8 cellular contexts compared by ENCODE assay signal in the genomic region with DNA sequence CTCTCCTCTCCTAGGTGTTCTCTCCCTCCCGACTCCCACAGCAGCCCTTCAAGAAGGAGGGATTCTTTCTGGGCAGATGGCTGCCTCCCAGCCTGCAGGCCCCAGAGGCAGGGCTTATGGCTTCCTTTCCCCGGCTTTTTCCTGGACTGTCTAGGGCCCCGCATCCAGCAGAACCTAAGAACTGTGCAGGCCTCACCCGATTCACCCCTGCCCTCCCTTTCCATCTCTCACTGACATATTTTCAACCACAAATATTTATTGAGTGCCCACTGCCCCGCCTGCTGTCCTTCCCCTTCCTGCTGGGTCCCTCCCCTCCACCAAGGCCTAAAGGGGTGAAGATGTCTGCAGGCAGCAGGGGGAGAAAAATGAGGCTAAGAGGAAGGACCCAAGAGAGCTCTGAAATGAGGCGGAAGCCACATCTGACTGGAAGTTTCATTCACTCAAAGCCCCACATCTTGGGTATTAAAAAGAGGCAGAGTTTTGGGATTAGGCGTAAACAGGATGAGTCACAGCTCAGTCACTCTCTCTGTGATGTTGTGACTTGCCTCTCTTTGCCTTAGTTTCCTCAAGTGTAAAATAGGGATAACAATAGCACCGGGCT. TPM values are rescaled to one million over a fixed set of nuclear protein-coding genes. Genes with fewer than 3 reads are reported as not detected.
DNase-seq lines count a peak whose midpoint lies in the region; ATAC-seq and TF ChIP-seq lines count a peak whose summit lies in the region.

No MANE protein-coding gene starts in this region.

- peak overlapping the region; percentile 71 for H3K9ac ChIP-seq in IMR-90 (ENCODE audit: low read depth, low read length)

- no peaks in the 10 kb centered on the region; a peak in 1 of 4 replicates for H3K79me1 ChIP-seq in IMR-90 (ENCODE audit: low read depth in 1 of 2, low read length in 2 of 2)

- peak overlapping the region; percentile 94 for H2BK120ac ChIP-seq in IMR-90 (ENCODE audit: low read depth, low read length)

- H2BK15ac ChIP-seq in IMR-90 (ENCODE audit: low read depth, low read length) = peak overlapping the region; percentile 67; the same call in 2 of the 3 replicates

- CTCF ChIA-PET in IMR-90 (lab: Yijun Ruan, JAX) = interaction anchor here (0.7 to 0.8 kb wide), 3 partner anchors 9 to 917 kb away, joined by 3 to 9 read pairs (median 4); no protein-coding TSS in a partner anchor

- 29% methylated on average over 1 of the region's 8 CpGs; no CpG with 5 or more reads in 1 of the 2 experiments for WGBS in IMR-90 (ENCODE audit: extremely low coverage in 2 of 2, insufficient read length in 1 of 2), 2 experiments

- H4K20me1 ChIP-seq in IMR-90 (ENCODE audit: insufficient read depth, low read length) = no peaks in the 10 kb centered on the region

- peak overlapping the region; percentile 87 to 89 for H4K8ac ChIP-seq in IMR-90 (ENCODE audit: low read depth in 2 of 2, low read length in 2 of 2)

- DNase-seq in Caki2 (ENCODE audit: low read depth) (peak; percentile 94), IMR-90 (peak; percentile 69), SJSA1 (ENCODE audit: low read depth in 1 of 2, low spot score in 2 of 2) (peak; percentile 86 to 93), fibroblast of gingiva (ENCODE audit: low read depth) (peak; percentile 88), sciatic nerve (ENCODE audit: low spot score) (no peak), coronary artery (ENCODE audit: low spot score) (no peak), OCI-M2 (lab: John Stamatoyannopoulos, UW; ENCODE audit: unreplicated experiment) (no peak), activated gamma-delta T cell (lab: John Stamatoyannopoulos, UW) (no peak)

- H3K23ac ChIP-seq in IMR-90 (ENCODE audit: low read depth, low read length) = peak overlapping the region; percentile 71

- in situ Hi-C loops in Caki2 (cut with HindIII; ENCODE audit: low pct_unique_long_range_greater_than_20kb, low sequenced_read_pairs) = no loop called here
- in situ Hi-C loops in IMR-90 (cut with MboI; ENCODE audit: low sequenced_read_pairs) = loop anchor here (5.0 kb wide), 1 partner anchor 35 kb away; no protein-coding TSS in a partner anchor

- peak overlapping the region; percentile 50 for H2AK9ac ChIP-seq in IMR-90 (replicated peaks; ENCODE audit: low read depth, low read length, poor library complexity)

- peak overlapping the region; percentile 87 for H2AFZ ChIP-seq in IMR-90 (replicated peaks; ENCODE audit: low read length, poor library complexity)

- dilution Hi-C loops in IMR-90 (cut with HindIII; ENCODE audit: low sequenced_read_pairs, unreplicated experiment) = no loop called here

- H2BK5ac ChIP-seq in IMR-90 (ENCODE audit: low read depth, low read length, poor library complexity, severe bottlenecking) = peak overlapping the region; percentile 89

- TF ChIP-seq POLR2A in IMR-90 (IDR thresholded peaks at IDR 0.05; ENCODE audit: low read depth, low read length) = no peak

- H3K27ac ChIP-seq in IMR-90 (ENCODE audit: insufficient read depth, low read length) (peak overlapping the region; percentile 92), SJSA1 (peak overlapping the region; percentile 67), coronary artery (peak overlapping the region in 1 of 2 donors; percentile 85)

- POLR2A ChIA-PET in IMR-90 (lab: Charles Lee; ENCODE audit: unreplicated experiment) = interaction anchor here (0.6 to 0.9 kb wide), 3 partner anchors 37 to 162 kb away, joined by 3 to 8 read pairs (median 4); a partner anchor contains a TSS

- intact Hi-C loops in IMR-90 (cut with micrococcal nuclease) (loop anchor here (2.0 kb wide), 1 partner anchor 36 kb away; no protein-coding TSS in a partner anchor), sciatic nerve (cut with DNase I) (no loop called here)

- H4K91ac ChIP-seq in IMR-90 (ENCODE audit: insufficient read depth, low read depth, low read length) = peak overlapping the region; percentile 93

- H3K9me3 ChIP-seq in IMR-90 (ENCODE audit: control insufficient read depth, insufficient read depth, low read length) (no peaks in the 10 kb centered on the region), SJSA1 (replicated peaks) (no peaks in the 10 kb centered on the region)

- peak overlapping the region; percentile 96 for H4K5ac ChIP-seq in IMR-90 (ENCODE audit: low read depth, low read length)

- H3K14ac ChIP-seq in IMR-90 (replicated peaks; ENCODE audit: low read depth, low read length) = peak overlapping the region; percentile 88

- no TSS peak for BruUV-seq in IMR-90 (replicated peaks; lab: Mats Ljungman, UMichigan)

- peak overlapping the region; percentile 83 for H2BK20ac ChIP-seq in IMR-90 (ENCODE audit: low read depth, low read length)

- H3K27me3 ChIP-seq in IMR-90 (ENCODE audit: control insufficient read depth, insufficient read depth, low read length) (no peaks in the 10 kb centered on the region), SJSA1 (replicated peaks) (no peaks in the 10 kb centered on the region)

- peaks cover 33% of the 10 kb centered on the region for H3K4me1 ChIP-seq in IMR-90 (ENCODE audit: control insufficient read depth, insufficient read depth, low read length)
- peaks cover 53% of the 10 kb centered on the region for H3K4me1 ChIP-seq in SJSA1 (replicated peaks)

- H3K18ac ChIP-seq in IMR-90 (ENCODE audit: low read depth, low read length) = peak overlapping the region; percentile 91

- H3K9me1 ChIP-seq in IMR-90 (ENCODE audit: insufficient read depth, low read length) = peaks cover 20% of the 10 kb centered on the region

- H3K36me3 ChIP-seq in IMR-90 (ENCODE audit: control insufficient read depth, insufficient read depth, low read length) (no peaks in the 10 kb centered on the region), SJSA1 (no peaks in the 10 kb centered on the region)

- peak overlapping the region; percentile 89 for H3K4ac ChIP-seq in IMR-90 (ENCODE audit: low read depth, low read length)

- H2AK5ac ChIP-seq in IMR-90 (ENCODE audit: low read depth, low read length) = peak overlapping the region; percentile 95; the same call in 1 of the 2 replicates

- peak; percentile 83 for ATAC-seq in IMR-90 (ENCODE audit: low read depth)
- peak; percentile 56 for ATAC-seq in sciatic nerve

- H3K56ac ChIP-seq in IMR-90 (ENCODE audit: extremely low read depth, insufficient read depth, low read length) = peak overlapping the region; percentile 67; the same call in 1 of the 2 replicates

- no peak overlapping the region for H3K4me3 ChIP-seq in IMR-90 (ENCODE audit: insufficient read depth, low read depth, low read length)
- no peak overlapping the region for H3K4me3 ChIP-seq in SJSA1
- no peak overlapping the region for H3K4me3 ChIP-seq in coronary artery

- TF ChIP-seq CTCF in IMR-90 (conservative IDR thresholded peaks at IDR 0.05; ENCODE audit: low read depth, low read length) = no peak
- TF ChIP-seq CTCF in coronary artery (IDR thresholded peaks at IDR 0.05) = no peak

- H3K4me2 ChIP-seq in IMR-90 (ENCODE audit: low read depth, low read length) = peak overlapping the region; percentile 50

- no peak for TF ChIP-seq RAD21 in IMR-90 (IDR thresholded peaks at IDR 0.05; ENCODE audit: low read length)

TF ChIP-seq in IMR-90, 13 proteins besides CTCF, POLR2A, EP300 and RAD21:
- TF ChIP-seq MAZ (IDR thresholded peaks at IDR 0.05; ENCODE audit: borderline replicate concordance, low read depth, low read length) (peak; percentile 46; the same call in 1 of the 2 replicates), FOS (IDR thresholded peaks at IDR 0.05; ENCODE audit: low read depth, low read length) (peak; percentile 79), SMC3 (IDR thresholded peaks at IDR 0.05; ENCODE audit: low read depth, low read length) (no peak), MXI1 (IDR thresholded peaks at IDR 0.05; ENCODE audit: borderline replicate concordance, low read depth, low read length) (no peak), CEBPB (IDR thresholded peaks at IDR 0.05; ENCODE audit: low read depth, low read length) (no peak), MAFK (IDR thresholded peaks at IDR 0.05; ENCODE audit: low read depth, low read length) (no peak), BHLHE40 (IDR thresholded peaks at IDR 0.05; ENCODE audit: low read depth, low read length) (no peak), CHD1 (IDR thresholded peaks at IDR 0.05; ENCODE audit: low read depth, low read length) (no peak), RCOR1 (IDR thresholded peaks at IDR 0.05; ENCODE audit: insufficient replicate concordance, low read length) (no peak), RFX5 (IDR thresholded peaks at IDR 0.05; ENCODE audit: low read depth, low read length) (no peak)
- TF ChIP-seq, protein P1, sequence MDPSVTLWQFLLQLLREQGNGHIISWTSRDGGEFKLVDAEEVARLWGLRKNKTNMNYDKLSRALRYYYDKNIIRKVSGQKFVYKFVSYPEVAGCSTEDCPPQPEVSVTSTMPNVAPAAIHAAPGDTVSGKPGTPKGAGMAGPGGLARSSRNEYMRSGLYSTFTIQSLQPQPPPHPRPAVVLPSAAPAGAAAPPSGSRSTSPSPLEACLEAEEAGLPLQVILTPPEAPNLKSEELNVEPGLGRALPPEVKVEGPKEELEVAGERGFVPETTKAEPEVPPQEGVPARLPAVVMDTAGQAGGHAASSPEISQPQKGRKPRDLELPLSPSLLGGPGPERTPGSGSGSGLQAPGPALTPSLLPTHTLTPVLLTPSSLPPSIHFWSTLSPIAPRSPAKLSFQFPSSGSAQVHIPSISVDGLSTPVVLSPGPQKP (IDR thresholded peaks at IDR 0.05; ENCODE audit: borderline replicate concordance, low read depth, low read length) = no peak

RNA-seq across cellular contexts. Expression of a gene that starts 2.9 kb away (rescaled TPM):
- 0.12 and 5.7 TPM in 2 replicates for total RNA-seq in Caki2 (2014; rRNA removed; shearing (Covaris generic); ENCODE audit: low replicate concordance)
- total RNA-seq in IMR-90 (2012; rRNA removed) = not detected in 2 replicates
- 0.24 and 0.41 TPM in 2 replicates for polyA plus RNA-seq in IMR-90 (2012; rRNA removed)
- 0.13 and 0.16 TPM in 2 replicates for polyA plus RNA-seq in IMR-90 (2012; cell fraction: cytosol; rRNA removed)
- polyA plus RNA-seq in IMR-90 (2012; cell fraction: nucleus; rRNA removed; ENCODE audit: low replicate concordance) = 0.32 and 1.2 TPM in 2 replicates
- 0.18 and 4.7 TPM in 2 replicates for total RNA-seq in SJSA1 (2014; rRNA removed; shearing (Covaris generic))
- 16.8 TPM for total RNA-seq in sciatic nerve

RNA-seq across cellular contexts. Expression of a gene that starts 11.5 kb away (rescaled TPM):
- total RNA-seq in Caki2 (2014; rRNA removed; shearing (Covaris generic); ENCODE audit: low replicate concordance) = 102 and 136 TPM in 2 replicates
- total RNA-seq in IMR-90 (2012; rRNA removed) (19.7 and 24.7 TPM in 2 replicates), sciatic nerve (99.7 TPM)
- 62.5 and 66.0 TPM in 2 replicates for polyA plus RNA-seq in IMR-90 (2012; rRNA removed)
- polyA plus RNA-seq in IMR-90 (2012; cell fraction: cytosol; rRNA removed) = 71.8 and 82.3 TPM in 2 replicates
- polyA plus RNA-seq in IMR-90 (2012; cell fraction: nucleus; rRNA removed; ENCODE audit: low replicate concordance) = 71.5 and 142 TPM in 2 replicates
- 102 and 106 TPM in 2 replicates for total RNA-seq in SJSA1 (2014; rRNA removed; shearing (Covaris generic))

RNA-seq across cellular contexts. Expression of a gene that starts 30.6 kb away (rescaled TPM):
- total RNA-seq in Caki2 (2014; rRNA removed; shearing (Covaris generic); ENCODE audit: low replicate concordance) = 121 and 171 TPM in 2 replicates
- total RNA-seq in IMR-90 (2012; rRNA removed) (79.6 and 86.7 TPM in 2 replicates), sciatic nerve (215 TPM)
- polyA plus RNA-seq in IMR-90 (2012; rRNA removed) = 136 and 138 TPM in 2 replicates
- polyA plus RNA-seq in IMR-90 (2012; cell fraction: cytosol; rRNA removed) = 105 and 167 TPM in 2 replicates
- 102 and 107 TPM in 2 replicates for polyA plus RNA-seq in IMR-90 (2012; cell fraction: nucleus; rRNA removed; ENCODE audit: low replicate concordance)
- 109 and 132 TPM in 2 replicates for total RNA-seq in SJSA1 (2014; rRNA removed; shearing (Covaris generic))

Comparison
In these comparisons a context has a peak if more than half of its experiments do, and no peak if none do; other contexts are left out.
1. DNase-seq: peak in Caki2 (single experiment), IMR-90 (single experiment), SJSA1 (2 of 2) and fibroblast of gingiva (single experiment); none in sciatic nerve (single experiment), coronary artery (single experiment), OCI-M2 (single experiment) and activated gamma-delta T cell (single experiment).